14 cellular contexts compared by ENCODE assay signal in the genomic region with DNA sequence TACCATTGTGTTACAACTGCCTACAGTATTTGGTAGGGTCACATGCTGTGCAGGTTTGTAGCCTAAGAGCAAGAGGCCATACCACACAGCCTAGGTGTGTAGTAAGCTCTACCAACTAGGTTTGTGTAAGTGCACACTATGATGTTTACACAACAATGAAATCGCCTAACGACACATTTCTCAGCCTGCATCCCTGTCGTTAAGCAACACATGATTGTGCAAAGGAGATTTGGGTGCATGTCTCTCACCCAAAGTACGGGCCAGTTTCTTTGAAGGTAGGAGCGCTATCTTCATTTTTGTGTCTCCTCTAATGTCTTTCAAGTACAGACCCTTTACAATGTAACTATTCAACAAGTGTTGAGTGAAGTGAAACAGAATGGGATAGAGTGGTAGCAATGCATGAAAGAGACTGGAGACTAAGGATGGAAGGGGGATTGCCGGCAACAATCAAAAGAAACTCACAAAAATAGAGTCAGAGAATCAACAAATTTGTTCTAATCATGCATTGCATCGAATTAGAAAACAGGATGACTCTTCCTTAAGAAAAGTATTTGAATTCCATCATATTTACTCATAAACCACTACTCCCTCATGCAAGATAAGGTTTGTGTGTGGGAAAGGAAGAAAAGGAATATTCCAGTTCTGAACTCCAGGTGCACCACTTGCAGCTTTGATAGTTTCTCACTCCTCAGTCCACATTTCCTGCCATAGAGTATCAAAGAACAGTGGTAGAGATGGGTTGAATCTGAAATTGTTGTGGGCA.
A peak's percentile ranks its signal among the peaks of the same experiment; 100 is the strongest.
DNase-seq lines count a peak whose midpoint lies in the region; ATAC-seq and TF ChIP-seq lines count a peak whose summit lies in the region.
"Had no signal": no experiment of that assay in that cellular context is flagged by ENCODE, and none has a peak within 500 bp of the region (broad histone marks: within the 10 kb centered on the region; RNA-seq: fewer than 3 reads in every experiment).

No MANE protein-coding gene starts in this region.

- in situ Hi-C loops in SK-MEL-5 (cut with HindIII; ENCODE audit: low pct_unique_long_range_greater_than_20kb, low sequenced_read_pairs): loop anchor here (10.0 kb wide), 1 partner anchor 55 kb away; no protein-coding TSS in a partner anchor

- H3K27me3 ChIP-seq in skeletal muscle satellite cell (ENCODE audit: control insufficient read depth, insufficient read depth, low read length) (peaks cover 3% of the 10 kb centered on the region), gastroesophageal sphincter (no peaks in the 10 kb centered on the region)
- H3K27me3 ChIP-seq: body of pancreas had no signal

- POLR2A ChIA-PET in activated CD8-positive, alpha-beta T cell treated with anti-CD3 and anti-CD28 coated beads, Interleukin-2, amount 10 ng/mL, durations not matched to agents 7 days and 5 days (lab: Charles Lee): no interaction called here
- POLR2A ChIA-PET in T-cell (lab: Charles Lee): no interaction called here

- H3K36me3 ChIP-seq in skeletal muscle satellite cell (ENCODE audit: insufficient read depth, low read length): no peaks in the 10 kb centered on the region
- H3K36me3 ChIP-seq in gastroesophageal sphincter: no peaks in the 10 kb centered on the region

- no peak for TF ChIP-seq POLR2A in gastroesophageal sphincter (IDR thresholded peaks at IDR 0.05)

- H3K36me3 Mint-ChIP-seq in activated CD8-positive, alpha-beta T cell treated with anti-CD3 and anti-CD28 coated beads, Interleukin-2, amount 10 ng/mL, durations not matched to agents 7 days and 5 days (ENCODE audit: low read depth): no peaks in the 10 kb centered on the region
- H3K36me3 Mint-ChIP-seq in T-cell: no peaks in the 10 kb centered on the region

- H3K27ac ChIP-seq in gastroesophageal sphincter: no peak overlapping the region
- H3K27ac ChIP-seq: body of pancreas had no signal

- ATAC-seq in activated CD8-positive, alpha-beta T cell treated with anti-CD3 and anti-CD28 coated beads, Interleukin-2, amount 10 ng/mL, durations not matched to agents 7 days and 5 days: no peak
- ATAC-seq in gastroesophageal sphincter (no peak), T-cell (replicated peaks in 1 of 4) (no peak)
- ATAC-seq: body of pancreas, Panc1 had no signal

- H3K4me3 ChIP-seq in fibroblast of pulmonary artery (replicated peaks; ENCODE audit: low read depth, low read length) (no peak overlapping the region), skeletal muscle satellite cell (ENCODE audit: low read length) (no peak overlapping the region), gastroesophageal sphincter (no peak overlapping the region)
- H3K4me3 ChIP-seq: body of pancreas had no signal

- DNase-seq in GM03348 (ENCODE audit: low spot score): peak; percentile 65
- DNase-seq in SK-MEL-5 (ENCODE audit: low read depth, low spot score): peak; percentile 20
- peak; percentile 80 for DNase-seq in fibroblast of pulmonary artery (ENCODE audit: low read depth)
- no peak for DNase-seq in activated CD8-positive, alpha-beta T cell treated with anti-CD3 and anti-CD28 coated beads, Interleukin-2, amount 10 ng/mL, durations not matched to agents 7 days and 5 days
- no peak for DNase-seq in T-cell
- DNase-seq: activated CD4-positive, alpha-beta T cell treated with anti-CD3 and anti-CD28 coated beads, Interleukin-2, amount 50 U/mL, for 48 hours; body of pancreas; endodermal cell; NCI-H1092 treated with DMSO at 0.1 percent for 48 hours; NCI-H2227 treated with DMSO at 0.1 percent for 48 hours; T1000 had no signal

- no peaks in the 10 kb centered on the region for H3K9me3 ChIP-seq in skeletal muscle satellite cell (replicated peaks; ENCODE audit: low read length)
- H3K9me3 ChIP-seq in gastroesophageal sphincter: no peaks in the 10 kb centered on the region
- H3K9me3 ChIP-seq: body of pancreas had no signal

- WGBS in gastroesophageal sphincter (ENCODE audit: low coverage in 1 of 2), 2 donors: 89 to 98% methylated on average over 6 to 7 of the region's 7 CpGs

- TF ChIP-seq CTCF in fibroblast of pulmonary artery (IDR thresholded peaks at IDR 0.05; ENCODE audit: low read length, missing control alignments) (no peak), gastroesophageal sphincter (IDR thresholded peaks at IDR 0.05) (no peak)

- no peaks in the 10 kb centered on the region for H3K9me3 Mint-ChIP-seq in activated CD8-positive, alpha-beta T cell treated with anti-CD3 and anti-CD28 coated beads, Interleukin-2, amount 10 ng/mL, durations not matched to agents 7 days and 5 days (ENCODE audit: insufficient read depth)
- no peaks in the 10 kb centered on the region for H3K9me3 Mint-ChIP-seq in T-cell
- H3K9me3 Mint-ChIP-seq: endodermal cell had no signal

- CTCF ChIA-PET in activated CD8-positive, alpha-beta T cell treated with anti-CD3 and anti-CD28 coated beads, Interleukin-2, amount 10 ng/mL, durations not matched to agents 7 days and 5 days (lab: Charles Lee): no interaction called here
- CTCF ChIA-PET in T-cell (lab: Charles Lee): no interaction called here

- no peak for TF ChIP-seq EP300 in gastroesophageal sphincter (IDR thresholded peaks at IDR 0.05)

- no peak overlapping the region for H3K4me3 Mint-ChIP-seq in activated CD8-positive, alpha-beta T cell treated with anti-CD3 and anti-CD28 coated beads, Interleukin-2, amount 10 ng/mL, durations not matched to agents 7 days and 5 days
- no peak overlapping the region for H3K4me3 Mint-ChIP-seq in T-cell
- H3K4me3 Mint-ChIP-seq: endodermal cell had no signal

- H3K4me1 Mint-ChIP-seq in activated CD8-positive, alpha-beta T cell treated with anti-CD3 and anti-CD28 coated beads, Interleukin-2, amount 10 ng/mL, durations not matched to agents 7 days and 5 days (ENCODE audit: low read depth): no peaks in the 10 kb centered on the region
- no peaks in the 10 kb centered on the region for H3K4me1 Mint-ChIP-seq in T-cell

- H3K4me2 ChIP-seq in skeletal muscle satellite cell (ENCODE audit: low read length): peak overlapping the region; percentile 21

- H3K9ac ChIP-seq in skeletal muscle satellite cell (ENCODE audit: low read depth, low read length): no peak overlapping the region

- H3K27me3 Mint-ChIP-seq in activated CD8-positive, alpha-beta T cell treated with anti-CD3 and anti-CD28 coated beads, Interleukin-2, amount 10 ng/mL, durations not matched to agents 7 days and 5 days (ENCODE audit: low read depth): peaks cover 6% of the 10 kb centered on the region
- H3K27me3 Mint-ChIP-seq in T-cell: peaks cover 25 to 29% of the 10 kb centered on the region in 2 donors

- no peak overlapping the region for H3K27ac Mint-ChIP-seq in activated CD8-positive, alpha-beta T cell treated with anti-CD3 and anti-CD28 coated beads, Interleukin-2, amount 10 ng/mL, durations not matched to agents 7 days and 5 days
- no peak overlapping the region for H3K27ac Mint-ChIP-seq in T-cell
- H3K27ac Mint-ChIP-seq: endodermal cell had no signal

- H3K4me1 ChIP-seq in skeletal muscle satellite cell (ENCODE audit: control insufficient read depth, insufficient read depth, low read length) (peaks cover 41% of the 10 kb centered on the region), gastroesophageal sphincter (peaks cover 0 to 17% (median 3%) of the 10 kb centered on the region in 3 donors)
- H3K4me1 ChIP-seq: body of pancreas had no signal

Comparison
In these comparisons a context has a peak if more than half of its experiments do, and no peak if none do; other contexts are left out.
1. DNase-seq: peak in GM03348 (single experiment), SK-MEL-5 (single experiment) and fibroblast of pulmonary artery (single experiment); none in activated CD8-positive, alpha-beta T cell treated with anti-CD3 and anti-CD28 coated beads, Interleukin-2, amount 10 ng/mL, durations not matched to agents 7 days and 5 days (single experiment) and T-cell (0 of 34).